16 cellular contexts compared by ENCODE assay signal in the genomic region with DNA sequence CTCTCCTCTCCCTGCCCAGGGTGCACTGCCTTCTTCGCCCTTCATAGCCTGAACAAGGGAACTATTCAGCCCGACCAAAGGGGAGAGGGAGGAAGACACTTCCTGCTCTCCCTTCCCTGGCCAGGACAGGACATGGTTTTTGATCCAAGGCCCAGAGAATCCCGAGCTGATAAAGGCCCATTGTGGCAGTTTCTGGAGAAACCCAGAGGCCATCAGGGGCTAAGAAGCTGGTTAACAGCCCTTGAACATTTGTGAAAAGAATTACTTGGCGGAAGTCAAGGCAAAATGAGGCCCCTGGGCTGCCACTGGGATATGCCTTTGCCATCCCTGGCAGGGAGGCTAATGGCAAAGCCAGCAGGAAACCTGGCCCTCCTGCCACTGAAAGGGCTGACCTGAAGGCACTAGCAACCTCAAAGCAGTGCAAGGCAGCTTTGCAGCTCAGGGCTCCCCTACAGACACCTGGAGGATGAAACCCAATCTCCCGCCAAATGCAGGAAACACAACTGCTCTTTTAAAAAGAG. TPM values are rescaled to one million over a fixed set of nuclear protein-coding genes. Genes with fewer than 3 reads are reported as not detected.
DNase-seq lines count a peak whose midpoint lies in the region; ATAC-seq and TF ChIP-seq lines count a peak whose summit lies in the region.
"Had no signal": no experiment of that assay in that cellular context is flagged by ENCODE, and none has a peak within 500 bp of the region (broad histone marks: within the 10 kb centered on the region; RNA-seq: fewer than 3 reads in every experiment).

No MANE protein-coding gene starts in this region.

- no peaks in the 10 kb centered on the region for H3K79me2 ChIP-seq in Karpas-422 (ENCODE audit: low read length)

- DNase-seq in activated CD8-positive, alpha-beta memory T cell treated with anti-CD3 and anti-CD28 coated beads, Interleukin-2, amount 50 U/mL, for 48 hours, result peak; percentile 42
- no peak for DNase-seq in activated CD8-positive, alpha-beta memory T cell treated with anti-CD3 and anti-CD28 coated beads, Interleukin-2, amount 10 ng/mL, durations not matched to agents 7 days and 5 days
- DNase-seq in caudate nucleus (lab: John Stamatoyannopoulos, UW) (peak in 46 of 61 donors; percentile 7 to 81 (median 36)), mesothelial cell of epicardium (ENCODE audit: low spot score in 2 of 2, unreplicated experiment in 2 of 2) (no peak), testis (peak; percentile 54), Karpas-422 (no peak)
- no peak for DNase-seq in stimulated activated CD4-positive, alpha-beta T cell treated with anti-CD3 and anti-CD28 coated beads, Interleukin-4, amount 100 ng/mL, for 1 hour
- DNase-seq: activated CD4-positive, alpha-beta T cell treated with anti-CD3 and anti-CD28 coated beads, Interleukin-2, amount 50 U/mL, for 1 hour; naive thymus-derived CD4-positive, alpha-beta T cell; NCI-H1417; NCI-H748 treated with DMSO at 0.1 percent for 48 hours; T-helper 2 cell had no signal

- H3K4me3 ChIP-seq in testis (no peak overlapping the region), Karpas-422 (ENCODE audit: low read length) (no peak overlapping the region)
- H3K4me3 ChIP-seq: K562, skin epidermis had no signal

- H3K9me2 ChIP-seq in Karpas-422 (replicated peaks; ENCODE audit: insufficient read depth, low read length), result no peaks in the 10 kb centered on the region

- H3K27ac ChIP-seq in caudate nucleus (ENCODE audit: low read depth, low read length) (peak overlapping the region; percentile 87), testis (peak overlapping the region; percentile 65 to 83), Karpas-422 (ENCODE audit: low read length) (no peak overlapping the region)

- no peaks in the 10 kb centered on the region for H3K36me3 ChIP-seq in testis (ENCODE audit: low read depth, missing control alignments)
- H3K36me3 ChIP-seq in Karpas-422 (ENCODE audit: insufficient read depth, low read length), result peaks cover 22% of the 10 kb centered on the region; the same call in 1 of the 2 replicates

- no peak for TF ChIP-seq CTCF in mesothelial cell of epicardium (IDR thresholded peaks at IDR 0.05; ENCODE audit: unreplicated experiment)
- no peak for TF ChIP-seq CTCF in testis (IDR thresholded peaks at IDR 0.05)

- no peak for TF ChIP-seq POLR2A in testis (IDR thresholded peaks at IDR 0.05)

- 55 to 64% methylated on average over 4 to 5 of the region's 5 CpGs for WGBS in testis, 2 donors

- H3K36me3 Mint-ChIP-seq in activated CD8-positive, alpha-beta memory T cell treated with anti-CD3 and anti-CD28 coated beads, Interleukin-2, amount 10 ng/mL, durations not matched to agents 7 days and 5 days, result peaks cover 36% of the 10 kb centered on the region
- peaks cover 20% of the 10 kb centered on the region for H3K36me3 Mint-ChIP-seq in mesothelial cell of epicardium

- no peak overlapping the region for H3K27ac Mint-ChIP-seq in activated CD8-positive, alpha-beta memory T cell treated with anti-CD3 and anti-CD28 coated beads, Interleukin-2, amount 10 ng/mL, durations not matched to agents 7 days and 5 days
- peak overlapping the region; percentile 55 for H3K27ac Mint-ChIP-seq in mesothelial cell of epicardium
- H3K27ac Mint-ChIP-seq: activated T-helper 17 cell treated with anti-CD3 and anti-CD28 coated beads, Interleukin-2, amount 50 U/mL, for 72 hours had no signal

- no peaks in the 10 kb centered on the region; the same call in 1 of the 2 replicates for H4K20me1 ChIP-seq in Karpas-422 (ENCODE audit: insufficient read depth, low read depth, low read length)

- CTCF ChIA-PET in activated CD8-positive, alpha-beta memory T cell treated with anti-CD3 and anti-CD28 coated beads, Interleukin-2, amount 10 ng/mL, durations not matched to agents 7 days and 5 days (lab: Charles Lee), result interaction anchor here (1.2 to 3.6 kb wide), 2 partner anchors 85 to 155 kb away, joined by 3 to 24 read pairs; no protein-coding TSS in a partner anchor

- intact Hi-C loops in testis (cut with DNase I; ENCODE audit: low total_unique reads), result no loop called here

- H3K4me2 ChIP-seq in Karpas-422 (ENCODE audit: low read depth, low read length, poor library complexity, severe bottlenecking), result no peak overlapping the region

- H3K27me3 ChIP-seq in testis (no peaks in the 10 kb centered on the region), Karpas-422 (ENCODE audit: low read length) (no peaks in the 10 kb centered on the region)

- ATAC-seq in activated CD8-positive, alpha-beta memory T cell treated with anti-CD3 and anti-CD28 coated beads, Interleukin-2, amount 10 ng/mL, durations not matched to agents 7 days and 5 days, result no peak
- no peak for ATAC-seq in HG03159 (IDR thresholded peaks at IDR 0.05; ENCODE audit: unreplicated experiment)
- ATAC-seq: activated T-helper 17 cell treated with anti-CD3 and anti-CD28 coated beads, Interleukin-2, amount 50 U/mL, for 72 hours; K562; naive thymus-derived CD4-positive, alpha-beta T cell had no signal

- H3K4me1 Mint-ChIP-seq in activated CD8-positive, alpha-beta memory T cell treated with anti-CD3 and anti-CD28 coated beads, Interleukin-2, amount 10 ng/mL, durations not matched to agents 7 days and 5 days, result peaks cover 42% of the 10 kb centered on the region
- peaks cover 18% of the 10 kb centered on the region for H3K4me1 Mint-ChIP-seq in mesothelial cell of epicardium
- H3K4me1 Mint-ChIP-seq: activated T-helper 17 cell treated with anti-CD3 and anti-CD28 coated beads, Interleukin-2, amount 50 U/mL, for 72 hours had no signal

- H3K9me3 ChIP-seq in testis (no peaks in the 10 kb centered on the region), Karpas-422 (ENCODE audit: low read length) (no peaks in the 10 kb centered on the region)

- no peak overlapping the region for H3K9ac ChIP-seq in Karpas-422 (ENCODE audit: low read length)

- no peak overlapping the region for H3K4me3 Mint-ChIP-seq in activated CD8-positive, alpha-beta memory T cell treated with anti-CD3 and anti-CD28 coated beads, Interleukin-2, amount 10 ng/mL, durations not matched to agents 7 days and 5 days
- no peak overlapping the region for H3K4me3 Mint-ChIP-seq in mesothelial cell of epicardium
- H3K4me3 Mint-ChIP-seq: activated T-helper 17 cell treated with anti-CD3 and anti-CD28 coated beads, Interleukin-2, amount 50 U/mL, for 72 hours; naive thymus-derived CD4-positive, alpha-beta T cell had no signal

- peaks cover 4% of the 10 kb centered on the region for H3K27me3 Mint-ChIP-seq in activated CD8-positive, alpha-beta memory T cell treated with anti-CD3 and anti-CD28 coated beads, Interleukin-2, amount 10 ng/mL, durations not matched to agents 7 days and 5 days
- no peaks in the 10 kb centered on the region for H3K27me3 Mint-ChIP-seq in mesothelial cell of epicardium (ENCODE audit: low read depth)
- H3K27me3 Mint-ChIP-seq: activated T-helper 17 cell treated with anti-CD3 and anti-CD28 coated beads, Interleukin-2, amount 50 U/mL, for 72 hours had no signal

- no peak overlapping the region for H2AFZ ChIP-seq in Karpas-422 (ENCODE audit: low read length)

- H3K4me1 ChIP-seq in testis, result peaks cover 31% of the 10 kb centered on the region
- no peaks in the 10 kb centered on the region for H3K4me1 ChIP-seq in Karpas-422 (ENCODE audit: low read length)

- no peaks in the 10 kb centered on the region for H3K9me3 Mint-ChIP-seq in activated CD8-positive, alpha-beta memory T cell treated with anti-CD3 and anti-CD28 coated beads, Interleukin-2, amount 10 ng/mL, durations not matched to agents 7 days and 5 days (ENCODE audit: low read depth)
- H3K9me3 Mint-ChIP-seq in mesothelial cell of epicardium, result no peaks in the 10 kb centered on the region
- H3K9me3 Mint-ChIP-seq: activated T-helper 17 cell treated with anti-CD3 and anti-CD28 coated beads, Interleukin-2, amount 50 U/mL, for 72 hours; naive thymus-derived CD4-positive, alpha-beta T cell had no signal

RNA-seq across cellular contexts. Expression of a gene that starts 12.7 kb away (rescaled TPM):
- 100 to 1,000 TPM; 150 to 227 TPM for total RNA-seq in activated CD8-positive, alpha-beta memory T cell treated with anti-CD3 and anti-CD28 coated beads, Interleukin-2, amount 10 ng/mL, durations not matched to agents 7 days and 5 days
- total RNA-seq in mesothelial cell of epicardium (136 to 147 TPM (median 144 TPM) in 3 replicates), testis (100 to 1,000 TPM in 1 of 2 donors, 10 to 100 TPM in 1; 69.1 to 103 TPM)
- 95.1 TPM for polyA plus RNA-seq in testis (ENCODE audit: insufficient read depth, low read depth, low replicate concordance)
- 91.5 and 130 TPM in 2 replicates for total RNA-seq in Karpas-422 (2014; rRNA removed; shearing (Covaris generic); ENCODE audit: low replicate concordance)

RNA-seq across cellular contexts. Expression of a gene that starts 40.0 kb away (rescaled TPM):
- 10 to 100 TPM; 32.2 to 34.4 TPM for total RNA-seq in activated CD8-positive, alpha-beta memory T cell treated with anti-CD3 and anti-CD28 coated beads, Interleukin-2, amount 10 ng/mL, durations not matched to agents 7 days and 5 days
- 64.0 to 66.0 TPM (median 64.3 TPM) in 3 replicates for total RNA-seq in mesothelial cell of epicardium
- total RNA-seq in testis, result 10 to 100 TPM; 51.2 to 62.3 TPM
- polyA plus RNA-seq in testis (ENCODE audit: insufficient read depth, low read depth, low replicate concordance), result 32.3 TPM
- total RNA-seq in Karpas-422 (2014; rRNA removed; shearing (Covaris generic); ENCODE audit: low replicate concordance), result 47.7 and 84.1 TPM in 2 replicates

Comparison
In these comparisons a context has a peak if more than half of its experiments do, and no peak if none do; other contexts are left out.
1. DNase-seq: peak in activated CD8-positive, alpha-beta memory T cell treated with anti-CD3 and anti-CD28 coated beads, Interleukin-2, amount 50 U/mL, for 48 hours (single experiment), caudate nucleus (46 of 61) and testis (single experiment); none in activated CD8-positive, alpha-beta memory T cell treated with anti-CD3 and anti-CD28 coated beads, Interleukin-2, amount 10 ng/mL, durations not matched to agents 7 days and 5 days (single experiment), mesothelial cell of epicardium (0 of 2), Karpas-422 (single experiment) and stimulated activated CD4-positive, alpha-beta T cell treated with anti-CD3 and anti-CD28 coated beads, Interleukin-4, amount 100 ng/mL, for 1 hour (single experiment).